Comparison of ENCODE assay signal across 30 cellular contexts in genomic region chr18:75132931-75133525, GRCh38.
DNase-seq lines count a peak whose midpoint lies in the region; TF ChIP-seq lines count a peak whose summit lies in the region.
"Had no signal": no experiment of that assay in that cellular context is flagged by ENCODE, and none has a peak within 500 bp of the region (broad histone marks: within the 10 kb centered on the region; RNA-seq: fewer than 3 reads in every experiment).

No MANE protein-coding gene starts in this region.

- DNase-seq in NCI-H345 (lab: John Stamatoyannopoulos, UW) (peak; percentile 14), NCI-H345 treated with DMSO at 0.1 percent for 48 hours (lab: John Stamatoyannopoulos, UW; ENCODE audit: unreplicated experiment) (no peak), LNCaP clone FGC (ENCODE audit: low read depth) (peak; percentile 86), ecto neural progenitor cell (ENCODE audit: low spot score) (peak; percentile 23), spleen (peak; percentile 41), T-helper 1 cell (no peak), DMS114 treated with DMSO at 0.1 percent for 48 hours (lab: John Stamatoyannopoulos, UW; ENCODE audit: unreplicated experiment) (no peak), NCI-H1092 treated with DMSO at 0.1 percent for 48 hours (lab: John Stamatoyannopoulos, UW) (no peak)
- DNase-seq: activated CD4-positive, CD25-positive, alpha-beta regulatory T cell; activated CD8-positive, alpha-beta T cell treated with anti-CD3 and anti-CD28 coated beads, Interleukin-2, amount 10 ng/mL, durations not matched to agents 7 days and 5 days; activated naive CD4-positive, alpha-beta T cell treated with anti-CD3 and anti-CD28 coated beads for 36 hours; activated T-cell treated with anti-CD3 and anti-CD28 coated beads, Interleukin-2, amount 50 U/mL, for 48 hours; amygdala; CD4-positive, alpha-beta memory T cell; DMS153; GF-D8; hypothalamus; Kasumi-1; mucosa of descending colon; NCI-H1092; NCI-H1930; NCI-H774; psoas muscle; SHP77; stimulated activated CD8-positive, alpha-beta memory T cell treated with anti-CD3 and anti-CD28 coated beads, Interleukin-4, amount 100 ng/mL, for 48 hours; T1000; trophoblast cell had no signal

- H3K4me3 ChIP-seq in LNCaP clone FGC (ENCODE audit: low read depth, low read length) (no peak overlapping the region), spleen (no peak overlapping the region)
- H3K4me3 ChIP-seq: breast epithelium, gastroesophageal sphincter, mucosa of descending colon, psoas muscle had no signal

- intact Hi-C loops in spleen (cut with DNase I; ENCODE audit: low total_unique reads): no loop called here

- H3K36me3 ChIP-seq in spleen: no peaks in the 10 kb centered on the region
- H3K36me3 ChIP-seq: breast epithelium, gastroesophageal sphincter had no signal

- TF ChIP-seq POLR2A in spleen (IDR thresholded peaks at IDR 0.05): no peak

- H3K4me1 ChIP-seq in spleen: no peaks in the 10 kb centered on the region
- H3K4me1 ChIP-seq: breast epithelium, psoas muscle had no signal

- whole genome bisulfite sequencing in spleen, 5 donors: 85 to 89% (median 87%) methylated on average over 13 of the region's 13 CpGs

- H3K9me3 ChIP-seq in spleen: no peaks in the 10 kb centered on the region
- H3K9me3 ChIP-seq: breast epithelium, gastroesophageal sphincter, mucosa of descending colon, psoas muscle had no signal

- TF ChIP-seq CTCF in LNCaP clone FGC (IDR thresholded peaks at IDR 0.05; ENCODE audit: control insufficient read depth, extremely low read depth, insufficient read depth) (no peak), spleen (IDR thresholded peaks at IDR 0.05 in 8 of 11, conservative IDR thresholded peaks at IDR 0.05 in 3 of 11) (no peak)

- H3K27me3 ChIP-seq in spleen (replicated peaks in 1 of 7): peaks cover 0 to 6% (median 0%) of the 10 kb centered on the region in 7 donors
- H3K27me3 ChIP-seq: breast epithelium, gastroesophageal sphincter had no signal

- H3K27ac ChIP-seq in spleen: no peak overlapping the region
- H3K27ac ChIP-seq: 22Rv1, breast epithelium, gastroesophageal sphincter, psoas muscle had no signal

Comparison
In these comparisons a context has a peak if more than half of its experiments do, and no peak if none do; other contexts are left out.
1. DNase-seq: peak in NCI-H345 (single experiment), LNCaP clone FGC (single experiment), ecto neural progenitor cell (single experiment) and spleen (single experiment); none in NCI-H345 treated with DMSO at 0.1 percent for 48 hours (single experiment), T-helper 1 cell (0 of 5), DMS114 treated with DMSO at 0.1 percent for 48 hours (single experiment) and NCI-H1092 treated with DMSO at 0.1 percent for 48 hours (single experiment).